In the genomic region with DNA sequence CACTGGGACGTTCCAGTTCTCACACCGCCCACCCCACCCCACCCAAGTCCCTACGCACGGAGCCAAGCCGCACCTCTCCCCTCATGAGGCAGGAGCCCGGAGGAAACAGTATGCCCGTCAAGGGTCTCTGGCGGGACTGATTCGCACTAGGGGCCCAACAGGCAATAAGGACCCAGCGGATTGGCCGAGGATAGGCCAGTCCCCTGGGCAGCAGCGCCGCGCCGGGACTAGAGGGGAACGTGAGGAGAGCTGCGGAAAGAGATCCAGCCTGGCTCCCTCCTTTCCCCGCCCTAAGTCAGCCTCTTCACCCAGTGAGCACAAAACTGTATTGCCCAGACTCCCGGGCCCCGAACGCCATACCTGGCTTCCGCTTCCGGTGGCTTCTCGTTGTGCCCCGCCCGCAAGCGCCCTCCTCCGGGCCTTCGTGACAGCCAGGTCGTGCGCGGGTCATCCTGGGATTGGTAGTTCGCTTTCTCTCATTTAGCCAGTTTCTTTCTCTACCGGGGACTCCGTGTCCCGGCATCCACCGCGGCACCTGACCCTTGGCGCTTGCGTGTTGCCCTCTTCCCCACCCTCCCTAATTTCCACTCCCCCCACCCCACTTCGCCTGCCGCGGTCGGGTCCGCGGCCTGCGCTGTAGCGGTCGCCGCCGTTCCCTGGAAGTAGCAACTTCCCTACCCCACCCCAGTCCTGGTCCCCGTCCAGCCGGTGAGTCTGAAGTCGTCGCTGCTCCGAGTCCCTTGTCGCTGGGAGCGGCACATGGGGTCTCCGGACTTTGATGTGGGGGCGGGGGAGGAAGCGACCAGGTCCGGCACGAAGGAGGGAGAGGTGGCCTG, we compare ENCODE assay signal across 8 cellular contexts. TPM values are rescaled to one million over a fixed set of nuclear protein-coding genes. Genes with fewer than 3 reads are reported as not detected.
A peak's percentile ranks its signal among the peaks of the same experiment; 100 is the strongest.
DNase-seq lines count a peak whose midpoint lies in the region; ATAC-seq and TF ChIP-seq lines count a peak whose summit lies in the region.

A gene (plus strand): TSS at position 580 of the 836 bp plus-strand sequence. CDS start 752 bp downstream, outside the sequence.

- TF ChIP-seq CTCF in right atrium auricular region (IDR thresholded peaks at IDR 0.05) (no peak), vagina (IDR thresholded peaks at IDR 0.05) (no peak)

- DNase-seq in NCI-H187 (lab: John Stamatoyannopoulos, UW), result peak; percentile 84 to 95
- peak; percentile 94 to 99 (median 98) for DNase-seq in T-helper 2 cell
- peak; percentile 99 for DNase-seq in right atrium auricular region (ENCODE audit: low spot score)
- peak; percentile 99 for DNase-seq in putamen (ENCODE audit: low spot score)
- DNase-seq in vagina (ENCODE audit: extremely low spot score in 2 of 2), result peak in 1 of 2 donors; percentile 99

- H3K4me1 ChIP-seq in right atrium auricular region (peaks cover 0 to 48% of the 10 kb centered on the region in 2 donors), vagina (peaks cover 59% of the 10 kb centered on the region)

- H3K9me3 ChIP-seq in right atrium auricular region (no peaks in the 10 kb centered on the region), vagina (no peaks in the 10 kb centered on the region)

- peak within 1 kb of the TSS; percentile 84 to 92 for H3K4me3 ChIP-seq in right atrium auricular region
- H3K4me3 ChIP-seq in vagina, result peak within 1 kb of the TSS; percentile 79 to 95

- TF ChIP-seq POLR2A in vagina (IDR thresholded peaks at IDR 0.05), result peak; percentile 73 to 83

- H3K27ac ChIP-seq in angular gyrus (ENCODE audit: low read depth, low read length) (peak within 1 kb of the TSS; percentile 85), right atrium auricular region (peak within 1 kb of the TSS; percentile 89 to 97), vagina (peak within 1 kb of the TSS; percentile 95)

- ATAC-seq in GM18498 (IDR thresholded peaks at IDR 0.05; ENCODE audit: unreplicated experiment) (peak; percentile 77), HG02938 (IDR thresholded peaks at IDR 0.05; ENCODE audit: unreplicated experiment) (peak; percentile 67)

- intact Hi-C loops in vagina (cut with DNase I), result no loop called here

- H3K27me3 ChIP-seq in right atrium auricular region, result no peaks in the 10 kb centered on the region
- no peaks in the 10 kb centered on the region for H3K27me3 ChIP-seq in vagina

- H3K36me3 ChIP-seq in right atrium auricular region (peaks cover 48% of the 10 kb centered on the region), vagina (peaks cover 0 to 48% of the 10 kb centered on the region in 2 donors)

RNA-seq across cellular contexts. Expression of the gene that starts here (rescaled TPM):
- total RNA-seq in right atrium auricular region (100 to 1,000 TPM; 242 to 243 TPM), vagina (219 TPM)
